In the genomic region with DNA sequence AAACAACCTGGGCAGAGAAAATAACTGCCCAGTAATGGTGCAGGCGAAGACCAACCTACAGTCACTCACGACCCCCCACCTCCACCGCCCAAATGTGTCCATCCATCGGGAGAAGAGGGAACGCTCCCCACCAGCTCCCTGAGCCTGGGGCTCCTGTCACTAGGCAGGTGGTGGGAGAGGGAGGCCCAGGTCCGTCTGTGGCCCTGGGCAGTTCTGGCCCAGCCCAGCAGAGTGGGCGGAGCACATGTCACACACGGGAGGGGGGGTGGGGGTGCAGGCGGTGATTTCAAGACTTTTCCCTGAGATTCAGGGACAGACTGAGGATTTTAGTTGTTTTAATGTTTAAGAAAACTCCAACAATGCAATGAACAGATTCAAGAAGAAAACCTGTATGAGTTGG, we compare ENCODE assay signal across 2 cellular contexts.
TF ChIP-seq lines count a peak whose summit lies in the region.

No MANE protein-coding gene starts in this region.

TF ChIP-seq in GM23338, 12 proteins besides CTCF, POLR2A, EP300 and RAD21 (continues in another document):
- TF ChIP-seq, protein P1, sequence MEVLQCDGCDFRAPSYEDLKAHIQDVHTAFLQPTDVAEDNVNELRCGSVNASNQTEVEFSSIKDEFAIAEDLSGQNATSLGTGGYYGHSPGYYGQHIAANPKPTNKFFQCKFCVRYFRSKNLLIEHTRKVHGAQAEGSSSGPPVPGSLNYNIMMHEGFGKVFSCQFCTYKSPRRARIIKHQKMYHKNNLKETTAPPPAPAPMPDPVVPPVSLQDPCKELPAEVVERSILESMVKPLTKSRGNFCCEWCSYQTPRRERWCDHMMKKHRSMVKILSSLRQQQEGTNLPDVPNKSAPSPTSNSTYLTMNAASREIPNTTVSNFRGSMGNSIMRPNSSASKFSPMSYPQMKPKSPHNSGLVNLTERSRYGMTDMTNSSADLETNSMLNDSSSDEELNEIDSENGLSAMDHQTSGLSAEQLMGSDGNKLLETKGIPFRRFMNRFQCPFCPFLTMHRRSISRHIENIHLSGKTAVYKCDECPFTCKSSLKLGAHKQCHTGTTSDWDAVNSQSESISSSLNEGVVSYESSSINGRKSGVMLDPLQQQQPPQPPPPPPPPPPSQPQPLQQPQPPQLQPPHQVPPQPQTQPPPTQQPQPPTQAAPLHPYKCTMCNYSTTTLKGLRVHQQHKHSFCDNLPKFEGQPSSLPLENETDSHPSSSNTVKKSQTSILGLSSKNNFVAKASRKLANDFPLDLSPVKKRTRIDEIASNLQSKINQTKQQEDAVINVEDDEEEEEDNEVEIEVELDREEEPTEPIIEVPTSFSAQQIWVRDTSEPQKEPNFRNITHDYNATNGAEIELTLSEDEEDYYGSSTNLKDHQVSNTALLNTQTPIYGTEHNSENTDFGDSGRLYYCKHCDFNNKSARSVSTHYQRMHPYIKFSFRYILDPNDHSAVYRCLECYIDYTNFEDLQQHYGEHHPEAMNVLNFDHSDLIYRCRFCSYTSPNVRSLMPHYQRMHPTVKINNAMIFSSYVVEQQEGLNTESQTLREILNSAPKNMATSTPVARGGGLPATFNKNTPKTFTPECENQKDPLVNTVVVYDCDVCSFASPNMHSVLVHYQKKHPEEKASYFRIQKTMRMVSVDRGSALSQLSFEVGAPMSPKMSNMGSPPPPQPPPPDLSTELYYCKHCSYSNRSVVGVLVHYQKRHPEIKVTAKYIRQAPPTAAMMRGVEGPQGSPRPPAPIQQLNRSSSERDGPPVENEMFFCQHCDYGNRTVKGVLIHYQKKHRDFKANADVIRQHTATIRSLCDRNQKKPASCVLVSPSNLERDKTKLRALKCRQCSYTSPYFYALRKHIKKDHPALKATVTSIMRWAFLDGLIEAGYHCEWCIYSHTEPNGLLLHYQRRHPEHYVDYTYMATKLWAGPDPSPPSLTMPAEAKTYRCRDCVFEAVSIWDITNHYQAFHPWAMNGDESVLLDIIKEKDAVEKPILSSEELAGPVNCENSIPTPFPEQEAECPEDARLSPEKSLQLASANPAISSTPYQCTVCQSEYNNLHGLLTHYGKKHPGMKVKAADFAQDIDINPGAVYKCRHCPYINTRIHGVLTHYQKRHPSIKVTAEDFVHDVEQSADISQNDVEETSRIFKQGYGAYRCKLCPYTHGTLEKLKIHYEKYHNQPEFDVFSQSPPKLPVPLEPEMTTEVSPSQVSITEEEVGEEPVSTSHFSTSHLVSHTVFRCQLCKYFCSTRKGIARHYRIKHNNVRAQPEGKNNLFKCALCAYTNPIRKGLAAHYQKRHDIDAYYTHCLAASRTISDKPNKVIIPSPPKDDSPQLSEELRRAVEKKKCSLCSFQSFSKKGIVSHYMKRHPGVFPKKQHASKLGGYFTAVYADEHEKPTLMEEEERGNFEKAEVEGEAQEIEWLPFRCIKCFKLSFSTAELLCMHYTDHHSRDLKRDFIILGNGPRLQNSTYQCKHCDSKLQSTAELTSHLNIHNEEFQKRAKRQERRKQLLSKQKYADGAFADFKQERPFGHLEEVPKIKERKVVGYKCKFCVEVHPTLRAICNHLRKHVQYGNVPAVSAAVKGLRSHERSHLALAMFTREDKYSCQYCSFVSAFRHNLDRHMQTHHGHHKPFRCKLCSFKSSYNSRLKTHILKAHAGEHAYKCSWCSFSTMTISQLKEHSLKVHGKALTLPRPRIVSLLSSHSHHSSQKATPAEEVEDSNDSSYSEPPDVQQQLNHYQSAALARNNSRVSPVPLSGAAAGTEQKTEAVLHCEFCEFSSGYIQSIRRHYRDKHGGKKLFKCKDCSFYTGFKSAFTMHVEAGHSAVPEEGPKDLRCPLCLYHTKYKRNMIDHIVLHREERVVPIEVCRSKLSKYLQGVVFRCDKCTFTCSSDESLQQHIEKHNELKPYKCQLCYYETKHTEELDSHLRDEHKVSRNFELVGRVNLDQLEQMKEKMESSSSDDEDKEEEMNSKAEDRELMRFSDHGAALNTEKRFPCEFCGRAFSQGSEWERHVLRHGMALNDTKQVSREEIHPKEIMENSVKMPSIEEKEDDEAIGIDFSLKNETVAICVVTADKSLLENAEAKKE (CRISPR knock-in tag; IDR thresholded peaks at IDR 0.05) = no peak
- TF ChIP-seq, protein P2, sequence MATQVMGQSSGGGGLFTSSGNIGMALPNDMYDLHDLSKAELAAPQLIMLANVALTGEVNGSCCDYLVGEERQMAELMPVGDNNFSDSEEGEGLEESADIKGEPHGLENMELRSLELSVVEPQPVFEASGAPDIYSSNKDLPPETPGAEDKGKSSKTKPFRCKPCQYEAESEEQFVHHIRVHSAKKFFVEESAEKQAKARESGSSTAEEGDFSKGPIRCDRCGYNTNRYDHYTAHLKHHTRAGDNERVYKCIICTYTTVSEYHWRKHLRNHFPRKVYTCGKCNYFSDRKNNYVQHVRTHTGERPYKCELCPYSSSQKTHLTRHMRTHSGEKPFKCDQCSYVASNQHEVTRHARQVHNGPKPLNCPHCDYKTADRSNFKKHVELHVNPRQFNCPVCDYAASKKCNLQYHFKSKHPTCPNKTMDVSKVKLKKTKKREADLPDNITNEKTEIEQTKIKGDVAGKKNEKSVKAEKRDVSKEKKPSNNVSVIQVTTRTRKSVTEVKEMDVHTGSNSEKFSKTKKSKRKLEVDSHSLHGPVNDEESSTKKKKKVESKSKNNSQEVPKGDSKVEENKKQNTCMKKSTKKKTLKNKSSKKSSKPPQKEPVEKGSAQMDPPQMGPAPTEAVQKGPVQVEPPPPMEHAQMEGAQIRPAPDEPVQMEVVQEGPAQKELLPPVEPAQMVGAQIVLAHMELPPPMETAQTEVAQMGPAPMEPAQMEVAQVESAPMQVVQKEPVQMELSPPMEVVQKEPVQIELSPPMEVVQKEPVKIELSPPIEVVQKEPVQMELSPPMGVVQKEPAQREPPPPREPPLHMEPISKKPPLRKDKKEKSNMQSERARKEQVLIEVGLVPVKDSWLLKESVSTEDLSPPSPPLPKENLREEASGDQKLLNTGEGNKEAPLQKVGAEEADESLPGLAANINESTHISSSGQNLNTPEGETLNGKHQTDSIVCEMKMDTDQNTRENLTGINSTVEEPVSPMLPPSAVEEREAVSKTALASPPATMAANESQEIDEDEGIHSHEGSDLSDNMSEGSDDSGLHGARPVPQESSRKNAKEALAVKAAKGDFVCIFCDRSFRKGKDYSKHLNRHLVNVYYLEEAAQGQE (IDR thresholded peaks at IDR 0.05; ENCODE audit: unreplicated experiment) = no peak
- TF ChIP-seq CREB1 (CRISPR knock-in tag; IDR thresholded peaks at IDR 0.05; ENCODE audit: low read depth) = no peak
- no peak for TF ChIP-seq ZNF331 (CRISPR knock-in tag; IDR thresholded peaks at IDR 0.05; ENCODE audit: low read depth)
- no peak for TF ChIP-seq NANOG (IDR thresholded peaks at IDR 0.05; ENCODE audit: borderline replicate concordance)
- no peak for TF ChIP-seq EZH2 (IDR thresholded peaks at IDR 0.05; ENCODE audit: low read depth, unreplicated experiment)
- TF ChIP-seq ZNF114 (CRISPR knock-in tag; IDR thresholded peaks at IDR 0.05) = no peak
- TF ChIP-seq JUNB (IDR thresholded peaks at IDR 0.05; ENCODE audit: unreplicated experiment) = no peak
- no peak for TF ChIP-seq POLR2AphosphoS5 (IDR thresholded peaks at IDR 0.05; ENCODE audit: low read depth)
- TF ChIP-seq STAT1 (IDR thresholded peaks at IDR 0.05; ENCODE audit: unreplicated experiment) = no peak
- no peak for TF ChIP-seq EZH2phosphoT487 (IDR thresholded peaks at IDR 0.05; ENCODE audit: unreplicated experiment)

TF ChIP-seq in K562, 482 proteins besides CTCF, POLR2A, EP300 and RAD21:
- 0 out of 4 replicates have a peak, but pooled peaks of 1 of the 2 experiments have one; percentile 10 for TF ChIP-seq SIN3A (IDR thresholded peaks at IDR 0.05; ENCODE audit: borderline replicate concordance in 2 of 2, control insufficient read depth in 1 of 2, low read depth in 2 of 2, low read length in 2 of 2)
- no peak for TF ChIP-seq GABPB1 (CRISPR knock-in tag; IDR thresholded peaks at IDR 0.05)
- TF ChIP-seq OTX1 (CRISPR knock-in tag; IDR thresholded peaks at IDR 0.05) = no peak
- no peak for TF ChIP-seq EHMT2 (IDR thresholded peaks at IDR 0.05)
- TF ChIP-seq, protein P3, sequence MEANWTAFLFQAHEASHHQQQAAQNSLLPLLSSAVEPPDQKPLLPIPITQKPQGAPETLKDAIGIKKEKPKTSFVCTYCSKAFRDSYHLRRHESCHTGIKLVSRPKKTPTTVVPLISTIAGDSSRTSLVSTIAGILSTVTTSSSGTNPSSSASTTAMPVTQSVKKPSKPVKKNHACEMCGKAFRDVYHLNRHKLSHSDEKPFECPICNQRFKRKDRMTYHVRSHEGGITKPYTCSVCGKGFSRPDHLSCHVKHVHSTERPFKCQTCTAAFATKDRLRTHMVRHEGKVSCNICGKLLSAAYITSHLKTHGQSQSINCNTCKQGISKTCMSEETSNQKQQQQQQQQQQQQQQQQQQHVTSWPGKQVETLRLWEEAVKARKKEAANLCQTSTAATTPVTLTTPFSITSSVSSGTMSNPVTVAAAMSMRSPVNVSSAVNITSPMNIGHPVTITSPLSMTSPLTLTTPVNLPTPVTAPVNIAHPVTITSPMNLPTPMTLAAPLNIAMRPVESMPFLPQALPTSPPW (CRISPR knock-in tag; IDR thresholded peaks at IDR 0.05) = peak; percentile 52
- TF ChIP-seq ADNP (tag; IDR thresholded peaks at IDR 0.05) = no peak
- no peak for TF ChIP-seq ZNF668 (CRISPR knock-in tag; IDR thresholded peaks at IDR 0.05)
- TF ChIP-seq MCM7 (IDR thresholded peaks at IDR 0.05) = no peak
- 0 out of 2 replicates have a peak, but pooled peaks have one; percentile 64 for TF ChIP-seq HDAC6 (IDR thresholded peaks at IDR 0.05; ENCODE audit: low read depth, low read length)
- TF ChIP-seq, protein P4, sequence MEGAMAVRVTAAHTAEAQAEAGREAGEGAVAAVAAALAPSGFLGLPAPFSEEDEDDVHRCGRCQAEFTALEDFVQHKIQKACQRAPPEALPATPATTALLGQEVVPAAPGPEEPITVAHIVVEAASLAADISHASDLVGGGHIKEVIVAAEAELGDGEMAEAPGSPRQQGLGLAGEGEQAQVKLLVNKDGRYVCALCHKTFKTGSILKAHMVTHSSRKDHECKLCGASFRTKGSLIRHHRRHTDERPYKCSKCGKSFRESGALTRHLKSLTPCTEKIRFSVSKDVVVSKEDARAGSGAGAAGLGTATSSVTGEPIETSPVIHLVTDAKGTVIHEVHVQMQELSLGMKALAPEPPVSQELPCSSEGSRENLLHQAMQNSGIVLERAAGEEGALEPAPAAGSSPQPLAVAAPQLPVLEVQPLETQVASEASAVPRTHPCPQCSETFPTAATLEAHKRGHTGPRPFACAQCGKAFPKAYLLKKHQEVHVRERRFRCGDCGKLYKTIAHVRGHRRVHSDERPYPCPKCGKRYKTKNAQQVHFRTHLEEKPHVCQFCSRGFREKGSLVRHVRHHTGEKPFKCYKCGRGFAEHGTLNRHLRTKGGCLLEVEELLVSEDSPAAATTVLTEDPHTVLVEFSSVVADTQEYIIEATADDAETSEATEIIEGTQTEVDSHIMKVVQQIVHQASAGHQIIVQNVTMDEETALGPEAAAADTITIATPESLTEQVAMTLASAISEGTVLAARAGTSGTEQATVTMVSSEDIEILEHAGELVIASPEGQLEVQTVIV (CRISPR knock-in tag; IDR thresholded peaks at IDR 0.05; ENCODE audit: borderline replicate concordance) = no peak
- no peak for TF ChIP-seq ZNF766 (CRISPR knock-in tag; conservative IDR thresholded peaks at IDR 0.05)
- TF ChIP-seq KLF10 (CRISPR knock-in tag; IDR thresholded peaks at IDR 0.05) = no peak
- TF ChIP-seq GABPA (tag; conservative IDR thresholded peaks at IDR 0.05; ENCODE audit: low read depth) = no peak
- no peak for TF ChIP-seq ZFPM2 (CRISPR knock-in tag; IDR thresholded peaks at IDR 0.05)
- TF ChIP-seq THRAP3 (IDR thresholded peaks at IDR 0.05; ENCODE audit: borderline replicate concordance) = no peak
- peak; percentile 16; the same call in 1 of the 2 replicates for TF ChIP-seq EGR1 (conservative IDR thresholded peaks at IDR 0.05)
- TF ChIP-seq, protein P5, sequence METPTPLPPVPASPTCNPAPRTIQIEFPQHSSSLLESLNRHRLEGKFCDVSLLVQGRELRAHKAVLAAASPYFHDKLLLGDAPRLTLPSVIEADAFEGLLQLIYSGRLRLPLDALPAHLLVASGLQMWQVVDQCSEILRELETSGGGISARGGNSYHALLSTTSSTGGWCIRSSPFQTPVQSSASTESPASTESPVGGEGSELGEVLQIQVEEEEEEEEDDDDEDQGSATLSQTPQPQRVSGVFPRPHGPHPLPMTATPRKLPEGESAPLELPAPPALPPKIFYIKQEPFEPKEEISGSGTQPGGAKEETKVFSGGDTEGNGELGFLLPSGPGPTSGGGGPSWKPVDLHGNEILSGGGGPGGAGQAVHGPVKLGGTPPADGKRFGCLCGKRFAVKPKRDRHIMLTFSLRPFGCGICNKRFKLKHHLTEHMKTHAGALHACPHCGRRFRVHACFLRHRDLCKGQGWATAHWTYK (CRISPR knock-in tag; IDR thresholded peaks at IDR 0.05) = no peak
- TF ChIP-seq PCBP2 (IDR thresholded peaks at IDR 0.05; ENCODE audit: low read depth, low read length, poor library complexity, severe bottlenecking) = no peak
- TF ChIP-seq STAT5B (CRISPR knock-in tag; IDR thresholded peaks at IDR 0.05) = no peak
- TF ChIP-seq ARNT (IDR thresholded peaks at IDR 0.05) = no peak
- no peak for TF ChIP-seq GTF2E2 (tag; IDR thresholded peaks at IDR 0.05)
- TF ChIP-seq, protein P6, sequence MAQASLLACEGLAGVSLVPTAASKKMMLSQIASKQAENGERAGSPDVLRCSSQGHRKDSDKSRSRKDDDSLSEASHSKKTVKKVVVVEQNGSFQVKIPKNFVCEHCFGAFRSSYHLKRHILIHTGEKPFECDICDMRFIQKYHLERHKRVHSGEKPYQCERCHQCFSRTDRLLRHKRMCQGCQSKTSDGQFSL (CRISPR knock-in tag; IDR thresholded peaks at IDR 0.05) = no peak
- TF ChIP-seq, protein P6 (tag; IDR thresholded peaks at IDR 0.05) = peak in 1 of 2 experiments; percentile 68; a peak in 2 of 4 replicates
- no peak for TF ChIP-seq HSF4 (CRISPR knock-in tag; IDR thresholded peaks at IDR 0.05; ENCODE audit: borderline replicate concordance)
- TF ChIP-seq ESRRA (IDR thresholded peaks at IDR 0.05; ENCODE audit: borderline replicate concordance, low read depth) = no peak
- TF ChIP-seq PHF8 (IDR thresholded peaks at IDR 0.05; ENCODE audit: borderline replicate concordance, low read length) = peak; percentile 18; the same call in 1 of the 2 replicates
